Comparison of ENCODE assay signal across 12 cellular contexts in genomic region chr19:38635483-38636399, GRCh38. TPM values are rescaled to one million over a fixed set of nuclear protein-coding genes. Genes with fewer than 3 reads are reported as not detected.
DNase-seq lines count a peak whose midpoint lies in the region; ATAC-seq and TF ChIP-seq lines count a peak whose summit lies in the region.
"Had no signal": no experiment of that assay in that cellular context is flagged by ENCODE, and none has a peak within 500 bp of the region (broad histone marks: within the 10 kb centered on the region; RNA-seq: fewer than 3 reads in every experiment).

No MANE protein-coding gene starts in this region.

- intact Hi-C loops in Calu3 (cut with micrococcal nuclease; ENCODE audit: unreplicated experiment), result loop anchor here (2.0 to 5.0 kb wide), 3 partner anchors 121 to 297 kb away; partner anchors contain the start of genes FAM98C, MRPS12 and SARS2
- intact Hi-C loops in PC-3 (cut with micrococcal nuclease), result loop anchor here (2.0 to 5.0 kb wide), 2 partner anchors 91 to 202 kb away; no protein-coding TSS in a partner anchor

- ATAC-seq in PC-3, result no peak

- H2AFZ ChIP-seq in PC-3 (ENCODE audit: low read length), result no peak overlapping the region
- H2AFZ ChIP-seq: GM23248 had no signal

- no peaks in the 10 kb centered on the region for H3K9me2 ChIP-seq in PC-3 (replicated peaks; ENCODE audit: low read length)

- 0 out of 2 replicates have a peak overlapping the region, but pooled peaks have one; percentile 3 for H3K9ac ChIP-seq in PC-3 (ENCODE audit: low read length)
- no peak overlapping the region for H3K9ac ChIP-seq in endodermal cell (ENCODE audit: extremely low read depth, low read length, poor library complexity, severe bottlenecking)
- H3K9ac ChIP-seq: GM23248 had no signal

- H3K9me3 Mint-ChIP-seq in Calu3 (ENCODE audit: low read depth, unreplicated experiment), result no peaks in the 10 kb centered on the region
- H3K9me3 Mint-ChIP-seq in endodermal cell, result no peaks in the 10 kb centered on the region
- H3K9me3 Mint-ChIP-seq in progenitor cell of endocrine pancreas (ENCODE audit: low read depth), result no peaks in the 10 kb centered on the region
- H3K9me3 Mint-ChIP-seq: neural crest cell had no signal

- H3K4me3 ChIP-seq in PC-3 (ENCODE audit: low read length) (no peak overlapping the region), endodermal cell (ENCODE audit: low read length) (no peak overlapping the region), brain microvascular endothelial cell (ENCODE audit: low read depth, low read length) (no peak overlapping the region)
- H3K4me3 ChIP-seq: GM23248 had no signal

- BruUV-seq in Calu3 (replicated peaks; lab: Mats Ljungman, UMichigan) (no TSS peak), PC-3 (replicated peaks; lab: Mats Ljungman, UMichigan) (no TSS peak)

- POLR2A ChIA-PET in PC-3 (lab: Charles Lee; ENCODE audit: unreplicated experiment), result no interaction called here

- H3K36me3 Mint-ChIP-seq in Calu3 (ENCODE audit: insufficient read depth, unreplicated experiment) (peaks cover 70% of the 10 kb centered on the region), endodermal cell (ENCODE audit: low read depth) (peaks cover 51% of the 10 kb centered on the region), progenitor cell of endocrine pancreas (ENCODE audit: insufficient read depth) (peaks cover 15% of the 10 kb centered on the region)

- WGBS in endodermal cell (ENCODE audit: insufficient coverage in 1 of 2, insufficient read length in 1 of 2), 2 experiments, result 89 to 93% methylated on average over 15 to 17 of the region's 17 CpGs

- H3K27ac ChIP-seq in PC-3 (ENCODE audit: low read length), result peak overlapping the region; percentile 61
- H3K27ac ChIP-seq in endodermal cell (ENCODE audit: low read depth, low read length), result no peak overlapping the region
- H3K27ac ChIP-seq in brain microvascular endothelial cell, result no peak overlapping the region
- H3K27ac ChIP-seq: GM23248 had no signal

- no peaks in the 10 kb centered on the region for H3F3A ChIP-seq in PC-3 (ENCODE audit: low read length, unreplicated experiment)

- H3K79me2 ChIP-seq in PC-3 (ENCODE audit: low read length), result 0 out of 2 replicates have a peak, but pooled peaks cover 12% of the 10 kb centered on the region

- no peaks in the 10 kb centered on the region for H4K20me1 ChIP-seq in PC-3 (ENCODE audit: low read length)

- CTCF ChIA-PET in Calu3 (lab: Charles Lee), result interaction anchor here (0.8 to 2.7 kb wide), 6 partner anchors 12 to 233 kb away, joined by 3 to 19 read pairs (median 5); partner anchors contain the start of genes ACTN4, EIF3K and FAM98C
- CTCF ChIA-PET in PC-3 (lab: Charles Lee), result interaction anchor here (2.2 to 2.6 kb wide), 2 partner anchors 17 to 233 kb away, joined by 13 to 17 read pairs; partner anchors contain the start of genes EIF3K and FAM98C

- H3K4me1 ChIP-seq in PC-3 (ENCODE audit: insufficient read depth, low read length) (peaks cover 25% of the 10 kb centered on the region), endodermal cell (ENCODE audit: control insufficient read depth, insufficient read depth, low read length) (no peaks in the 10 kb centered on the region)

- DNase-seq in Calu3 (no peak), PC-3 (no peak), endodermal cell (peak; percentile 70), progenitor cell of endocrine pancreas (ENCODE audit: low spot score, unreplicated experiment) (no peak), H4 (ENCODE audit: low spot score) (no peak), NCI-H2171 (lab: John Stamatoyannopoulos, UW) (no peak), brain microvascular endothelial cell (no peak)
- DNase-seq: GM23248; NCI-H187 treated with DMSO at 0.1 percent for 48 hours; stimulated activated naive CD8-positive, alpha-beta T cell treated with anti-CD3 and anti-CD28 coated beads, Interleukin-15, Interleukin-2, amounts not matched to agents 100 U/mL and 50 U/mL, for 24 hours had no signal

- TF ChIP-seq CTCF in Calu3 (IDR thresholded peaks at IDR 0.05; ENCODE audit: unreplicated experiment) (no peak), PC-3 (conservative IDR thresholded peaks at IDR 0.05; ENCODE audit: low read depth, low read length) (no peak), endodermal cell (conservative IDR thresholded peaks at IDR 0.05) (no peak), progenitor cell of endocrine pancreas (IDR thresholded peaks at IDR 0.05; ENCODE audit: unreplicated experiment) (no peak), brain microvascular endothelial cell (IDR thresholded peaks at IDR 0.05; ENCODE audit: low read depth, low read length, missing control alignments) (no peak)

- H3K27ac Mint-ChIP-seq in Calu3 (ENCODE audit: unreplicated experiment), result peak overlapping the region; percentile 89
- peak overlapping the region; percentile 70 for H3K27ac Mint-ChIP-seq in endodermal cell
- H3K27ac Mint-ChIP-seq in progenitor cell of endocrine pancreas, result peak overlapping the region; percentile 70

- H3K27me3 Mint-ChIP-seq in Calu3 (ENCODE audit: unreplicated experiment), result no peaks in the 10 kb centered on the region
- H3K27me3 Mint-ChIP-seq in endodermal cell (ENCODE audit: insufficient read depth), result no peaks in the 10 kb centered on the region
- no peaks in the 10 kb centered on the region for H3K27me3 Mint-ChIP-seq in progenitor cell of endocrine pancreas

- H3K9me3 ChIP-seq in PC-3 (ENCODE audit: low read length) (no peaks in the 10 kb centered on the region), endodermal cell (ENCODE audit: control insufficient read depth, low read length) (no peaks in the 10 kb centered on the region)

- H3K4me3 Mint-ChIP-seq in Calu3 (ENCODE audit: low read depth, unreplicated experiment) (no peak overlapping the region), endodermal cell (no peak overlapping the region), progenitor cell of endocrine pancreas (ENCODE audit: low read depth) (no peak overlapping the region)
- H3K4me3 Mint-ChIP-seq: neural crest cell had no signal

- H3K4me1 Mint-ChIP-seq in Calu3 (ENCODE audit: low read depth, unreplicated experiment) (peaks cover 52% of the 10 kb centered on the region), endodermal cell (peaks cover 21% of the 10 kb centered on the region), progenitor cell of endocrine pancreas (ENCODE audit: low read depth) (peaks cover 26% of the 10 kb centered on the region)

- in situ Hi-C loops in brain microvascular endothelial cell (cut with HindIII; ENCODE audit: low pct_ligation_motif_present, low sequenced_read_pairs), result no loop called here

- H3K36me3 ChIP-seq in PC-3 (ENCODE audit: low read depth, low read length) (peaks cover 15% of the 10 kb centered on the region), endodermal cell (ENCODE audit: control insufficient read depth, insufficient read depth, low read length) (peaks cover 49% of the 10 kb centered on the region), brain microvascular endothelial cell (replicated peaks) (peaks cover 32% of the 10 kb centered on the region)

- H3K4me2 ChIP-seq in PC-3 (ENCODE audit: low read length), result no peak overlapping the region

- H3K27me3 ChIP-seq in PC-3 (ENCODE audit: low read length) (no peaks in the 10 kb centered on the region), endodermal cell (ENCODE audit: control insufficient read depth, insufficient read depth, low read length, poor library complexity, severe bottlenecking) (no peaks in the 10 kb centered on the region), brain microvascular endothelial cell (replicated peaks) (no peaks in the 10 kb centered on the region)

RNA-seq across cellular contexts. Expression of gene ACTN4, which starts 11.7 kb away (rescaled TPM):
- 1,462 and 1,577 TPM in 2 replicates for total RNA-seq in Calu3 (2022)
- total RNA-seq in PC-3 (2014; rRNA removed), result 382 and 397 TPM in 2 replicates
- total RNA-seq in endodermal cell, result 100 to 1,000 TPM; 378 to 437 TPM
- 322 TPM for polyA plus RNA-seq in endodermal cell (2013, experiment 1 of 2)
- 298 TPM for polyA plus RNA-seq in endodermal cell (2013, experiment 2 of 2)
- total RNA-seq in progenitor cell of endocrine pancreas, result 639 and 657 TPM in 2 replicates
- 157 and 262 TPM in 2 replicates for total RNA-seq in H4 (2014; rRNA removed; shearing (Covaris generic))

RNA-seq across cellular contexts. Expression of gene EIF3K, which starts 16.8 kb away (rescaled TPM):
- total RNA-seq in Calu3 (2022), result 334 and 338 TPM in 2 replicates
- total RNA-seq in PC-3 (2014; rRNA removed), result 310 and 414 TPM in 2 replicates
- total RNA-seq in endodermal cell, result 100 to 1,000 TPM; 303 to 334 TPM
- polyA plus RNA-seq in endodermal cell (2013, experiment 1 of 2), result 248 TPM
- polyA plus RNA-seq in endodermal cell (2013, experiment 2 of 2), result 218 TPM
- total RNA-seq in progenitor cell of endocrine pancreas, result 193 and 203 TPM in 2 replicates
- total RNA-seq in H4 (2014; rRNA removed; shearing (Covaris generic)), result 980 and 1,233 TPM in 2 replicates

RNA-seq across cellular contexts. Expression of gene MAP4K1, which starts 18.0 kb away (rescaled TPM):
- total RNA-seq in Calu3 (2022), result 1.2 TPM in 1 of 2 replicates, not detected in the other
- 0.63 and 2.3 TPM in 2 replicates for total RNA-seq in PC-3 (2014; rRNA removed)
- total RNA-seq in endodermal cell, result 10 to 100 TPM; 12.3 to 17.8 TPM
- 3.8 TPM for polyA plus RNA-seq in endodermal cell (2013, experiment 1 of 2)
- 5.5 TPM for polyA plus RNA-seq in endodermal cell (2013, experiment 2 of 2)
- total RNA-seq in progenitor cell of endocrine pancreas, result 6.7 and 10.9 TPM in 2 replicates
- 0.29 and 3.0 TPM in 2 replicates for total RNA-seq in H4 (2014; rRNA removed; shearing (Covaris generic))
- total RNA-seq: bronchial epithelial cell, GM23248 had no signal
